27 cellular contexts compared by ENCODE assay signal in the genomic region with DNA sequence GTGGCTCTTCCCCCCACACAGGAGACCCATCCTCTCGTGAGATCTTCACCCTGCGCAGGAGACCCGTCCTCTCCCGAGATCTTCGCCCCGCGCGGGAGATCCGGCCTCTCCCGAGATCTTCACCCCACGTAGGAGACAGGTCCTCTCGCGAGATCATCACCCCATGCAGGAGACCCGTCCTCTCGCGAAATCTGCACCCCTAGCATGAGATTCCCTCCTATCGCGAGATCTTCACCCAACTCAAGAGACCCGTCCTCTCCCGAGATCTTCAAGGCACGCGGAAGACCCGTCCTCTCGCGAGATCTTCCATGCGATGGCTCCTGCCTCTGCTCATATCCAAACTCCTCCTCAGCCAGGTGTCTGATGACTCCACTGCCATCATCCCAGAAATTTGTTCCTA. TPM values are rescaled to one million over a fixed set of nuclear protein-coding genes. Genes with fewer than 3 reads are reported as not detected.
"Had no signal": no experiment of that assay in that cellular context is flagged by ENCODE, and none has a peak within 500 bp of the region (broad histone marks: within the 10 kb centered on the region; RNA-seq: fewer than 3 reads in every experiment).

No MANE protein-coding gene starts in this region.

- H3K9ac ChIP-seq: SK-N-SH had no signal

- H3K36me3 ChIP-seq: MG63 had no signal

- ATAC-seq: Panc1, PC-3, T-cell had no signal

- H3K4me3 ChIP-seq: MG63 had no signal

- H3K9me3 ChIP-seq: MG63, SK-N-SH had no signal

- DNase-seq: Karpas-422; KG1; MG63; NCI-H1092; NCI-H1105 treated with DMSO at 0.1 percent for 48 hours; NCI-H1417 treated with DMSO at 0.1 percent for 48 hours; NCI-H146; NCI-H1694 treated with DMSO at 0.1 percent for 48 hours; NCI-H2029; NCI-H2081 treated with DMSO at 0.1 percent for 48 hours; NCI-H2171; NCI-H345; NCI-H524; NCI-H69; NCI-H774; NK-92 treated with Interleukin-12 subunit alpha and Interleukin-12 subunit beta, amount 100 ng/mL, for 24 hours; PC-3; SHP77; SK-N-SH; SW 1271; T-cell had no signal

- H3K4me2 ChIP-seq: SK-N-SH had no signal

- H3K27ac ChIP-seq: HL-60, RWPE1 had no signal

RNA-seq across cellular contexts. Expression of gene LAIR2, which starts 24.3 kb away (rescaled TPM):
- total RNA-seq: NCI-H460, OCI-LY7, PC-3, SK-MEL-5 had no signal
- polyA plus RNA-seq: SK-N-SH had no signal

RNA-seq across cellular contexts. Expression of gene LILRA2, which starts 46.6 kb away (rescaled TPM):
- total RNA-seq: NCI-H460, PC-3, SK-MEL-5 had no signal
- polyA plus RNA-seq: SK-N-SH had no signal

RNA-seq across cellular contexts. Expression of gene CDC42EP5, which starts 53.9 kb away (rescaled TPM):
- total RNA-seq: OCI-LY7 had no signal
